Comparison of ENCODE assay signal across 1 cellular context in genomic region chr20:17684077-17684888, GRCh38.
TF ChIP-seq lines count a peak whose summit lies in the region.

No MANE protein-coding gene starts in this region.

TF ChIP-seq in H1, 55 proteins besides CTCF, POLR2A, EP300 and RAD21:
- TF ChIP-seq RXRA (IDR thresholded peaks at IDR 0.05; ENCODE audit: insufficient read depth, low read depth, low read length): no peak
- no peak for TF ChIP-seq CHD7 (IDR thresholded peaks at IDR 0.05; ENCODE audit: insufficient replicate concordance, low read length)
- no peak for TF ChIP-seq GABPA (IDR thresholded peaks at IDR 0.05; ENCODE audit: borderline replicate concordance, insufficient read depth, low read length)
- no peak for TF ChIP-seq CHD2 (IDR thresholded peaks at IDR 0.05; ENCODE audit: low read length)
- TF ChIP-seq FOSL1 (IDR thresholded peaks at IDR 0.05; ENCODE audit: insufficient read depth, low read depth, low read length): no peak
- TF ChIP-seq SP4 (IDR thresholded peaks at IDR 0.05; ENCODE audit: low read length): no peak
- TF ChIP-seq BACH1 (IDR thresholded peaks at IDR 0.05; ENCODE audit: low read length): no peak
- no peak for TF ChIP-seq CBX5 (IDR thresholded peaks at IDR 0.05; ENCODE audit: low read depth, low read length)
